15 cellular contexts compared by ENCODE assay signal in the genomic region with DNA sequence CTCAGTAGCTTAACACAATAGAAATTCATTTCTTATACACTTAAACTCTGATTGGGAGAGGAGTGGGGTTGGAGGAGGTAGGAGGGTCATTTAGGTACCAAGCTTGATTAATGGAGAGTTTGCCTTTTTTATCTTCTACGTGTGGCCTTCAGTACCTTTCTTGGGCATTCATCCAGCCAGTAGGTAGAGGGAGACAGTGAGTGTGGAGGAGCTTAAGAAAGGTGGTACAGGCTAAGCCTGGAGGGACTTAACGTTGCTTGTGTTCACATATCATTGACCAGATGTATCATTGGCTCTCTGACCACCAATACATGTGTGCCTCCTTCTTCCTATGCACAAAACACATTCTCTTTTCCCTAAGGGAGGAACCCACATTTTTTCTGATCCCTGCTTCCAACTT.
"Had no signal": no experiment of that assay in that cellular context is flagged by ENCODE, and none has a peak within 500 bp of the region (broad histone marks: within the 10 kb centered on the region; RNA-seq: fewer than 3 reads in every experiment).

No MANE protein-coding gene starts in this region.

- H3K27ac Mint-ChIP-seq: activated CD4-positive, alpha-beta memory T cell treated with anti-CD3 and anti-CD28 coated beads, Interleukin-2, amount 10 ng/mL, durations not matched to agents 7 days and 5 days; activated CD4-positive, alpha-beta T cell treated with anti-CD3 and anti-CD28 coated beads for 36 hours; activated CD8-positive, alpha-beta memory T cell treated with anti-CD3 and anti-CD28 coated beads, Interleukin-2, amount 10 ng/mL, durations not matched to agents 7 days and 5 days; activated naive CD8-positive, alpha-beta T cell treated with anti-CD3 and anti-CD28 coated beads, Interleukin-2, amount 10 ng/mL, durations not matched to agents 7 days and 5 days; stimulated activated naive CD8-positive, alpha-beta T cell treated with anti-CD3 and anti-CD28 coated beads, Interleukin-15, Interleukin-2, amounts not matched to agents 100 ng/mL and 50 ng/mL, for 24 hours had no signal

- H3K36me3 Mint-ChIP-seq: activated CD8-positive, alpha-beta memory T cell treated with anti-CD3 and anti-CD28 coated beads, Interleukin-2, amount 10 ng/mL, durations not matched to agents 7 days and 5 days had no signal

- DNase-seq: activated CD4-positive, alpha-beta memory T cell treated with anti-CD3 and anti-CD28 coated beads, Interleukin-2, amount 10 ng/mL, durations not matched to agents 7 days and 5 days; activated CD4-positive, alpha-beta T cell treated with anti-CD3 and anti-CD28 coated beads for 36 hours; activated CD8-positive, alpha-beta memory T cell treated with anti-CD3 and anti-CD28 coated beads, Interleukin-2, amount 10 ng/mL, durations not matched to agents 7 days and 5 days; activated naive CD8-positive, alpha-beta T cell treated with anti-CD3 and anti-CD28 coated beads, Interleukin-2, amount 10 ng/mL, durations not matched to agents 7 days and 5 days; amygdala; dermis blood vessel endothelial cell; effector memory CD4-positive, alpha-beta T cell; left ventricle myocardium superior had no signal

- H3K27ac ChIP-seq: cardiac muscle cell, prostate gland, right atrium auricular region, tibial nerve, vagina had no signal

- H3K27me3 Mint-ChIP-seq: activated CD4-positive, alpha-beta memory T cell treated with anti-CD3 and anti-CD28 coated beads, Interleukin-2, amount 10 ng/mL, durations not matched to agents 7 days and 5 days; activated naive CD8-positive, alpha-beta T cell treated with anti-CD3 and anti-CD28 coated beads, Interleukin-2, amount 10 ng/mL, durations not matched to agents 7 days and 5 days; stimulated activated naive CD8-positive, alpha-beta T cell treated with anti-CD3 and anti-CD28 coated beads, Interleukin-15, Interleukin-2, amounts not matched to agents 100 ng/mL and 50 ng/mL, for 24 hours had no signal

- H3K9me3 Mint-ChIP-seq: activated CD4-positive, alpha-beta memory T cell treated with anti-CD3 and anti-CD28 coated beads, Interleukin-2, amount 10 ng/mL, durations not matched to agents 7 days and 5 days; activated naive CD8-positive, alpha-beta T cell treated with anti-CD3 and anti-CD28 coated beads, Interleukin-2, amount 10 ng/mL, durations not matched to agents 7 days and 5 days; stimulated activated naive CD8-positive, alpha-beta T cell treated with anti-CD3 and anti-CD28 coated beads, Interleukin-15, Interleukin-2, amounts not matched to agents 100 ng/mL and 50 ng/mL, for 24 hours had no signal

- H3K4me3 ChIP-seq: cardiac muscle cell, prostate gland, right atrium auricular region, skin epidermis, tibial nerve, vagina had no signal

- H3K27me3 ChIP-seq: right atrium auricular region, vagina had no signal

- H3K36me3 ChIP-seq: cardiac muscle cell, prostate gland, right atrium auricular region, tibial nerve, vagina had no signal

- H3K9me3 ChIP-seq: prostate gland, right atrium auricular region, tibial nerve, vagina had no signal

- H3K4me3 Mint-ChIP-seq: activated CD4-positive, alpha-beta memory T cell treated with anti-CD3 and anti-CD28 coated beads, Interleukin-2, amount 10 ng/mL, durations not matched to agents 7 days and 5 days; activated CD4-positive, alpha-beta T cell treated with anti-CD3 and anti-CD28 coated beads for 36 hours; activated CD8-positive, alpha-beta memory T cell treated with anti-CD3 and anti-CD28 coated beads, Interleukin-2, amount 10 ng/mL, durations not matched to agents 7 days and 5 days; activated naive CD8-positive, alpha-beta T cell treated with anti-CD3 and anti-CD28 coated beads, Interleukin-2, amount 10 ng/mL, durations not matched to agents 7 days and 5 days; stimulated activated naive CD8-positive, alpha-beta T cell treated with anti-CD3 and anti-CD28 coated beads, Interleukin-15, Interleukin-2, amounts not matched to agents 100 ng/mL and 50 ng/mL, for 24 hours had no signal

- H3K4me1 ChIP-seq: prostate gland had no signal

- ATAC-seq: activated CD4-positive, alpha-beta T cell treated with anti-CD3 and anti-CD28 coated beads for 36 hours; activated CD8-positive, alpha-beta memory T cell treated with anti-CD3 and anti-CD28 coated beads, Interleukin-2, amount 10 ng/mL, durations not matched to agents 7 days and 5 days; left ventricle myocardium superior had no signal
